ENCODE assay signal across 8 cellular contexts in the genomic region with DNA sequence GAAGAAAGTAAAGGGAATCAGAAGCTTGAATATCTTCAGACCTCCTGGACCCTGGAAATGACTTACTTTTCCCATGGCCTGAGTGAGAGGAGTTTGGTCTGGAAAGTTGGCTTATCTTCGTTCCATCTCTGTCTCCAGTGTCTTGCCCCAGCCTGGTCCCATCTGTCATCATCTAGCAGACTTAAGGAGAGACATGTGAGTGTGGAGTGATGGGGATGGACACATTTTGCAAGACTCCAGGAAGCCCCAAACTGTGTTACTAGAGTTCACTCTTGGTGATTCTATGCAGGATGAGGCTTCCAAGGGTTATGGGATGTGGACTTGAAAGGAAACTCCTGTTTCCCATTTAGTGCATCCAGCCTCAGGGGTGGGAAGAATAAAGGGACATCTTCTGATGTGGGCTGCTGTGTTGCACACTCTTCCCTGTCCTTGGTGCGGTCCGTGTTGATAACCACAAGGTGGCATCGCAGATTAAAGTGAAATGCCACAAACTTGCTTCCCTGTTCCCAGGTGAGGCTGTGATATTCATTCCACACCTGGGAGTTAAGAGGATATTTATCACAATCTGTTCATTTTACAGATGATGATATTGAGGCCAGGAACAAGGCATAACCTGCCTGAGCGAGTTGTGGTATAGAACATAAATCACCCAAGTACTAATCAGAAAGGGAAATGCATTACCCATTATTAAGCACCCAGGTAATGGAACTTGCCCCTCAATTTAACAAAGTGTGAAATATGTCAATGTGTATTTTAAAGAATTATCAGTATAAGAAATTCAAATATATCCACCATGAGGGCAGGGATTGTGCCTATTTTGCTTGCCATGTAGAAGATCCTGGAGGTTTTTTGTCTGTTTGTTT.
DNase-seq lines count a peak whose midpoint lies in the region; ATAC-seq and TF ChIP-seq lines count a peak whose summit lies in the region.

No MANE protein-coding gene starts in this region.

- no peak for TF ChIP-seq POLR2A in breast epithelium (IDR thresholded peaks at IDR 0.05)

- H3K4me3 ChIP-seq in GM12865 (ENCODE audit: low read depth, low read length): no peak overlapping the region
- no peak overlapping the region for H3K4me3 ChIP-seq in breast epithelium
- H3K4me3 ChIP-seq in lower lobe of right lung: no peak overlapping the region

- H3K27me3 ChIP-seq in breast epithelium (no peaks in the 10 kb centered on the region), lower lobe of right lung (ENCODE audit: low read depth) (no peaks in the 10 kb centered on the region)

- peak; percentile 8 for DNase-seq in GM12865 (ENCODE audit: low read depth)
- peak; percentile 11 to 20 for DNase-seq in NCI-H1930 (lab: John Stamatoyannopoulos, UW)
- peak in 1 of 2 donors; percentile 21 for DNase-seq in breast epithelium (ENCODE audit: low spot score in 2 of 2)
- DNase-seq in lower lobe of right lung: no peak
- DNase-seq in activated effector memory CD4-positive, alpha-beta T cell treated with Interleukin-2 at 50 U/mL for 16 hours: no peak

- intact Hi-C loops in breast epithelium (cut with DNase I; ENCODE audit: low total_unique reads): no loop called here
- intact Hi-C loops in lower lobe of right lung (cut with DNase I): no loop called here

- ATAC-seq in lower lobe of right lung (peak; percentile 80 to 82), GM18868 (IDR thresholded peaks at IDR 0.05; ENCODE audit: unreplicated experiment) (no peak), GM18520 (IDR thresholded peaks at IDR 0.05; ENCODE audit: unreplicated experiment) (no peak), HG02973 (IDR thresholded peaks at IDR 0.05; ENCODE audit: unreplicated experiment) (no peak)

- no peak overlapping the region for H3K27ac ChIP-seq in breast epithelium
- H3K27ac ChIP-seq in lower lobe of right lung: no peak overlapping the region

- H3K36me3 ChIP-seq in breast epithelium (no peaks in the 10 kb centered on the region), lower lobe of right lung (no peaks in the 10 kb centered on the region)

- H3K4me1 ChIP-seq in breast epithelium: no peaks in the 10 kb centered on the region
- no peaks in the 10 kb centered on the region for H3K4me1 ChIP-seq in lower lobe of right lung

- no peak for TF ChIP-seq CTCF in GM12865 (IDR thresholded peaks at IDR 0.05; ENCODE audit: insufficient read depth, low read depth, low read length, missing control alignments)
- peak; percentile 14 to 41 (median 40) for TF ChIP-seq CTCF in breast epithelium (IDR thresholded peaks at IDR 0.05)
- TF ChIP-seq CTCF in lower lobe of right lung (IDR thresholded peaks at IDR 0.05): peak; percentile 45

- no peaks in the 10 kb centered on the region for H3K9me3 ChIP-seq in breast epithelium
- H3K9me3 ChIP-seq in lower lobe of right lung: no peaks in the 10 kb centered on the region

Comparison
In these comparisons a context has a peak if more than half of its experiments do, and no peak if none do; other contexts are left out.
1. DNase-seq: peak in GM12865 (single experiment) and NCI-H1930 (2 of 2); none in lower lobe of right lung (single experiment) and activated effector memory CD4-positive, alpha-beta T cell treated with Interleukin-2 at 50 U/mL for 16 hours (single experiment).
2. ATAC-seq: peak in lower lobe of right lung (2 of 2); none in GM18868 (single experiment), GM18520 (single experiment) and HG02973 (single experiment).